Comparison of ENCODE assay signal across 2 cellular contexts in genomic region chr7:36287371-36288241, GRCh38.
TF ChIP-seq lines count a peak whose summit lies in the region.

No MANE protein-coding gene starts in this region.

TF ChIP-seq in SK-N-SH, 30 proteins besides CTCF, POLR2A, EP300 and RAD21 (continued from another document):
- TF ChIP-seq REST (IDR thresholded peaks at IDR 0.05; ENCODE audit: low read depth, low read length) (no peak), FOSL2 (IDR thresholded peaks at IDR 0.05; ENCODE audit: borderline replicate concordance, low read depth) (no peak), POLR2AphosphoS5 (IDR thresholded peaks at IDR 0.05; ENCODE audit: low read depth, low read length) (no peak), TEAD4 (IDR thresholded peaks at IDR 0.05; ENCODE audit: borderline replicate concordance, insufficient read depth) (no peak), MAX (IDR thresholded peaks at IDR 0.05; ENCODE audit: low read depth) (no peak), NFIC (IDR thresholded peaks at IDR 0.05; ENCODE audit: borderline replicate concordance) (no peak), SMC3 (IDR thresholded peaks at IDR 0.05; ENCODE audit: low read depth, low read length) (no peak), JUND (IDR thresholded peaks at IDR 0.05) (no peak), USF2 (IDR thresholded peaks at IDR 0.05; ENCODE audit: borderline replicate concordance, low read depth, low read length) (no peak)

TF ChIP-seq in SK-N-SH treated with all-trans-retinoic acid at 6 μM for 48 hours, 23 proteins besides CTCF, POLR2A, EP300 and RAD21 (continued from another document):
- TF ChIP-seq TSHZ2 (CRISPR knock-in tag; IDR thresholded peaks at IDR 0.05): no peak
- no peak for TF ChIP-seq ESRRG (CRISPR knock-in tag; IDR thresholded peaks at IDR 0.05)
- TF ChIP-seq ARNTL (CRISPR knock-in tag; IDR thresholded peaks at IDR 0.05; ENCODE audit: borderline replicate concordance, low read depth): no peak
- no peak for TF ChIP-seq CSRNP3 (CRISPR knock-in tag; IDR thresholded peaks at IDR 0.05)
- TF ChIP-seq CSDC2 (CRISPR knock-in tag; IDR thresholded peaks at IDR 0.05): no peak
- TF ChIP-seq ZNF70 (CRISPR knock-in tag; IDR thresholded peaks at IDR 0.05): no peak
- TF ChIP-seq TOX (CRISPR knock-in tag; IDR thresholded peaks at IDR 0.05; ENCODE audit: borderline replicate concordance): no peak
- TF ChIP-seq BACH2 (CRISPR knock-in tag; IDR thresholded peaks at IDR 0.05; ENCODE audit: borderline replicate concordance): no peak
- TF ChIP-seq ZFP3 (CRISPR knock-in tag; IDR thresholded peaks at IDR 0.05): no peak
- TF ChIP-seq RARB (CRISPR knock-in tag; IDR thresholded peaks at IDR 0.05): no peak
- TF ChIP-seq ZFP30 (CRISPR knock-in tag; IDR thresholded peaks at IDR 0.05): no peak
